ENCODE assay signal across 9 cellular contexts in genomic region chr2:27716301-27717069, GRCh38. TPM values are rescaled to one million over a fixed set of nuclear protein-coding genes. Genes with fewer than 3 reads are reported as not detected.
A peak's percentile ranks its signal among the peaks of the same experiment; 100 is the strongest.
DNase-seq lines count a peak whose midpoint lies in the region; ATAC-seq, FAIRE-seq and TF ChIP-seq lines count a peak whose summit lies in the region.
"Had no signal": no experiment of that assay in that cellular context is flagged by ENCODE, and none has a peak within 500 bp of the region (broad histone marks: within the 10 kb centered on the region; RNA-seq: fewer than 3 reads in every experiment).

No MANE protein-coding gene starts in this region.

- CTCF ChIA-PET in WTC11 (lab: Charles Lee): interaction anchor here (0.6 to 3.6 kb wide), 6 partner anchors 13 to 851 kb away, joined by 3 to 16 read pairs (median 6); no protein-coding TSS in a partner anchor

- peaks cover 18% of the 10 kb centered on the region for H3K4me1 Mint-ChIP-seq in WTC11

- POLR2A ChIA-PET in WTC11 (lab: Charles Lee): interaction anchor here (0.7 to 1.6 kb wide), 5 partner anchors 10 to 174 kb away, joined by 3 to 10 read pairs (median 4); partner anchors contain the start of genes BABAM2 and RBKS

- FAIRE-seq in D721Med (lab: Jason Lieb, UNC) (no peak), urothelium cell line (lab: Jason Lieb, UNC) (no peak)

- H3K36me3 ChIP-seq in H7 (replicated peaks; ENCODE audit: control insufficient read depth, insufficient read depth, low read length): no peaks in the 10 kb centered on the region
- H3K36me3 ChIP-seq: upper lobe of left lung had no signal

- no peaks in the 10 kb centered on the region for H3K36me3 Mint-ChIP-seq in WTC11

- DNase-seq in H7 (peak; percentile 49), WTC11 (ENCODE audit: low spot score) (peak; percentile 30), left ventricle myocardium superior (no peak), retina (peak; percentile 22), D721Med (ENCODE audit: insufficient read length, low spot score) (no peak), urothelium cell line (ENCODE audit: low spot score) (no peak)

- peaks cover 17% of the 10 kb centered on the region for H3K27me3 Mint-ChIP-seq in WTC11 (ENCODE audit: low read depth)

- H3K9me3 Mint-ChIP-seq in WTC11: no peaks in the 10 kb centered on the region

- H3K27ac Mint-ChIP-seq in WTC11: 0 out of 2 replicates have a peak overlapping the region, but pooled peaks have one; percentile 64

- TF ChIP-seq CTCF in WTC11 (IDR thresholded peaks at IDR 0.05) (no peak), D721Med (IDR thresholded peaks at IDR 0.05; ENCODE audit: insufficient read depth, missing control alignments) (no peak)

- intact Hi-C loops in left ventricle myocardium superior (cut with micrococcal nuclease): no loop called here

- peaks cover 17% of the 10 kb centered on the region for H3K27me3 ChIP-seq in H7 (ENCODE audit: control insufficient read depth, insufficient read depth, low read length)

- ATAC-seq in WTC11 (peak; percentile 41), left ventricle myocardium superior (peak; percentile 32), HG02759 (IDR thresholded peaks at IDR 0.05; ENCODE audit: unreplicated experiment) (no peak), HG03565 (IDR thresholded peaks at IDR 0.05; ENCODE audit: unreplicated experiment) (no peak)

- H3K4me3 Mint-ChIP-seq in WTC11: peak overlapping the region; percentile 76

- H3K4me3 ChIP-seq in H7 (ENCODE audit: insufficient read depth, low read depth, low read length): peak overlapping the region; percentile 43

TF ChIP-seq in WTC11, 78 proteins besides CTCF, POLR2A, EP300 and RAD21 (continues in another document):
- no peak for TF ChIP-seq ZNF396 (CRISPR knock-in tag; IDR thresholded peaks at IDR 0.05; ENCODE audit: borderline replicate concordance)
- no peak for TF ChIP-seq RORB (CRISPR knock-in tag; IDR thresholded peaks at IDR 0.05)
- peak; percentile 51; the same call in 1 of the 2 replicates for TF ChIP-seq PRDM15 (CRISPR knock-in tag; IDR thresholded peaks at IDR 0.05)
- TF ChIP-seq MLX (CRISPR knock-in tag; IDR thresholded peaks at IDR 0.05): no peak
- TF ChIP-seq STAT6 (CRISPR knock-in tag; conservative IDR thresholded peaks at IDR 0.05; ENCODE audit: low read depth): no peak
- no peak for TF ChIP-seq ATF3 (CRISPR knock-in tag; conservative IDR thresholded peaks at IDR 0.05)
- TF ChIP-seq ERG (CRISPR knock-in tag; IDR thresholded peaks at IDR 0.05): no peak
- no peak for TF ChIP-seq NR3C1 (CRISPR knock-in tag; conservative IDR thresholded peaks at IDR 0.05; ENCODE audit: low read depth)
- no peak for TF ChIP-seq PRRX2 (CRISPR knock-in tag; IDR thresholded peaks at IDR 0.05)
- no peak for TF ChIP-seq MXD4 (CRISPR knock-in tag; IDR thresholded peaks at IDR 0.05; ENCODE audit: borderline replicate concordance)
- TF ChIP-seq FOXJ3 (CRISPR knock-in tag; IDR thresholded peaks at IDR 0.05; ENCODE audit: borderline replicate concordance): no peak
- no peak for TF ChIP-seq E2F1 (CRISPR knock-in tag; IDR thresholded peaks at IDR 0.05)
- no peak for TF ChIP-seq ZNF138 (CRISPR knock-in tag; conservative IDR thresholded peaks at IDR 0.05)
- TF ChIP-seq GABPB1 (CRISPR knock-in tag; IDR thresholded peaks at IDR 0.05): no peak
- no peak for TF ChIP-seq EMX1 (CRISPR knock-in tag; IDR thresholded peaks at IDR 0.05)
- TF ChIP-seq SMAD3 (CRISPR knock-in tag; IDR thresholded peaks at IDR 0.05; ENCODE audit: borderline replicate concordance): no peak
- 0 out of 2 replicates have a peak, but pooled peaks have one; percentile 22 for TF ChIP-seq MAX (CRISPR knock-in tag; IDR thresholded peaks at IDR 0.05)
- TF ChIP-seq OVOL2 (CRISPR knock-in tag; IDR thresholded peaks at IDR 0.05; ENCODE audit: borderline replicate concordance): no peak
- TF ChIP-seq TEAD1 (CRISPR knock-in tag; IDR thresholded peaks at IDR 0.05): no peak

RNA-seq across cellular contexts. Expression of gene SLC4A1AP, which starts 52.8 kb away (rescaled TPM):
- total RNA-seq in H7 (2014; rRNA removed; shearing (Covaris generic)): 22.8 and 30.2 TPM in 2 replicates
- total RNA-seq in WTC11 (2021) (17.8 to 20.1 TPM (median 19.3 TPM) in 3 replicates), left ventricle myocardium superior (19.2 TPM)

RNA-seq across cellular contexts. Expression of gene SUPT7L, which starts 53.1 kb away (rescaled TPM):
- total RNA-seq in H7 (2014; rRNA removed; shearing (Covaris generic)): 26.6 and 29.3 TPM in 2 replicates
- 22.6 to 24.1 TPM (median 23.8 TPM) in 3 replicates for total RNA-seq in WTC11 (2021)
- 28.1 TPM for total RNA-seq in left ventricle myocardium superior

RNA-seq across cellular contexts. Expression of gene MRPL33, which starts 55.0 kb away (rescaled TPM):
- 76.5 and 81.9 TPM in 2 replicates for total RNA-seq in H7 (2014; rRNA removed; shearing (Covaris generic))
- total RNA-seq in WTC11 (2021) (52.5 to 60.6 TPM (median 58.3 TPM) in 3 replicates), left ventricle myocardium superior (367 TPM)

Comparison
In these comparisons a context has a peak if more than half of its experiments do, and no peak if none do; other contexts are left out.
1. DNase-seq: peak in H7 (single experiment), WTC11 (single experiment) and retina (single experiment); none in left ventricle myocardium superior (single experiment), D721Med (single experiment) and urothelium cell line (single experiment).
2. ATAC-seq: peak in WTC11 (single experiment) and left ventricle myocardium superior (single experiment); none in HG02759 (single experiment) and HG03565 (single experiment).